Comparison of ENCODE assay signal across 19 cellular contexts in the genomic region with DNA sequence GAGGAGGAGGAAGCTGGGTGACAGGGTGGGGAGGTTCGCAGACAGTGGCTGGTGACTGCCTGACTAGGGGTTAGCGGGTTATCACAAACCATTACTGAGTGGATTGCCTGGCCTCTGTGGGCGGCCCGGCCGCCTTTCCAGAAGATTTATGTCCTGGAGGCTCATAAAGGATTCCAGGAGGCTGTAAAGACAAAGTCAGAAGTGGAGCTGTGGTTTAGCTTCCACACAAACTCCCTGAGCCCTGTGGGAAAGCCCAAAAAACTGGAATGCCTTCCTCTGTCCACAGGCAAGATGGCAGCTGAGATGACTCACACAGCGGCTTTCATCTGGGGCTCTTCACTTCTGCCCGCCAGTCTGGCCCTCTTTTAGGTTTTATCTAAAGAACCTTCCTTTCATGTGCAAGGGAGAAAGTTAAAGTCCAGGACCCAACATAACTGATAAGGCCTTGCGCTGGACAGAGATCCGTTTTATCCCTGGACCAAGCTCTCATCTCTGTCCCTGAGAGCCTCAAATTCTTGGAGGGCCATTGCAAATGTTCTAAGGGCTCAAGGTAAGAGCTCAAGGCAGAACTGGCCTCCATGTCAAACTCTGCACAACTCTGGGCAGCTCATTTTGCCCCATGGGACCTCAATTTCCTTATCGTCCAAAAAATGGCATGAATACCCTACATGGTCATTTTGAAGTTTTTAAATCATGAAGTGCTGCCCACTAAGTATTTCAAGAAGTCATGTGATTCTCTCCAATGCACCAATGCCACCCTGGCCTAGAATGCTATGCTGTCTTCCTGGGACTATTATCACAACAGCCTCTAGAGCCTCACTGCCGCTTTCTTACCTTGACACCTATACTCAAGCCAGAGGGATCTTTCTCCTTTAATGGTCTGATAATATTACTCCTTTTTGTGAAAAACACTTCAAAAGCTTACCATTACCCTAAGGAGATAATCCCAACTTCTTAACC.
DNase-seq lines count a peak whose midpoint lies in the region; TF ChIP-seq lines count a peak whose summit lies in the region.
"Had no signal": no experiment of that assay in that cellular context is flagged by ENCODE, and none has a peak within 500 bp of the region (broad histone marks: within the 10 kb centered on the region; RNA-seq: fewer than 3 reads in every experiment).

No MANE protein-coding gene starts in this region.

- H3K36me3 Mint-ChIP-seq in Caco-2 (ENCODE audit: insufficient read depth, unreplicated experiment): peaks cover 5% of the 10 kb centered on the region

- CTCF ChIA-PET in Caco-2 (lab: Charles Lee): no interaction called here

- no peak overlapping the region for H3K4me3 ChIP-seq in Caco-2 (ENCODE audit: low read depth, low read length)
- no peak overlapping the region for H3K4me3 ChIP-seq in fibroblast of villous mesenchyme (ENCODE audit: low read depth, low read length)
- H3K4me3 ChIP-seq in mesodermal cell (ENCODE audit: extremely low read depth, insufficient read depth, low read length, poor library complexity, severe bottlenecking): no peak overlapping the region
- H3K4me3 ChIP-seq in tibial nerve: no peak overlapping the region
- H3K4me3 ChIP-seq: SJCRH30 had no signal

- H3K4me1 Mint-ChIP-seq in Caco-2 (ENCODE audit: low read depth, unreplicated experiment): peaks cover 6% of the 10 kb centered on the region
- H3K4me1 Mint-ChIP-seq: CD4-positive, CD25-positive, alpha-beta regulatory T cell had no signal

- TF ChIP-seq CTCF in Caco-2 (IDR thresholded peaks at IDR 0.05; ENCODE audit: insufficient read depth in 1 of 2, low read depth in 1 of 2, low read length in 1 of 2, severe bottlenecking in 1 of 2, unreplicated experiment in 1 of 2) (no peak), fibroblast of villous mesenchyme (IDR thresholded peaks at IDR 0.05; ENCODE audit: insufficient read depth, low read depth, low read length) (no peak), tibial nerve (IDR thresholded peaks at IDR 0.05) (no peak)

- DNase-seq in Caco-2 (peak; percentile 20 to 72), NCI-H226 (peak; percentile 64), fibroblast of villous mesenchyme (ENCODE audit: low read depth) (peak; percentile 94), KBM-7 (no peak), tibial nerve (ENCODE audit: low spot score in 2 of 2) (no peak), DMS53 (lab: John Stamatoyannopoulos, UW) (no peak), DMS79 treated with DMSO at 0.1 percent for 48 hours (lab: John Stamatoyannopoulos, UW) (no peak)
- DNase-seq: CD4-positive, CD25-positive, alpha-beta regulatory T cell; DND-41; H7; NCI-H1436; NCI-H2029; NCI-H2171; NCI-H446 treated with DMSO at 0.1 percent for 48 hours; NCI-H774; SJCRH30 had no signal

- no peaks in the 10 kb centered on the region for H3K27me3 Mint-ChIP-seq in Caco-2 (ENCODE audit: insufficient read depth, unreplicated experiment)
- H3K27me3 Mint-ChIP-seq: CD4-positive, CD25-positive, alpha-beta regulatory T cell had no signal

- no peaks in the 10 kb centered on the region for H3K9me3 Mint-ChIP-seq in Caco-2 (ENCODE audit: unreplicated experiment)

- TF ChIP-seq POLR2A in tibial nerve (IDR thresholded peaks at IDR 0.05): no peak

- no peak for TF ChIP-seq EP300 in tibial nerve (IDR thresholded peaks at IDR 0.05)

- H3K27ac Mint-ChIP-seq in Caco-2 (ENCODE audit: unreplicated experiment): no peak overlapping the region
- H3K27ac Mint-ChIP-seq: CD4-positive, CD25-positive, alpha-beta regulatory T cell had no signal

- POLR2A ChIA-PET in Caco-2 (lab: Charles Lee): no interaction called here

- no TSS peak for BruUV-seq in Caco-2 (replicated peaks; lab: Mats Ljungman, UMichigan)

- intact Hi-C loops in Caco-2 (cut with micrococcal nuclease; ENCODE audit: unreplicated experiment): loop anchor here (5.0 kb wide), 1 partner anchor 135 kb away; no protein-coding TSS in a partner anchor

- H3K36me3 ChIP-seq in Caco-2 (ENCODE audit: control insufficient read depth, insufficient read depth, low read length): no peaks in the 10 kb centered on the region; the same call in 1 of the 2 replicates
- peaks cover 8% of the 10 kb centered on the region for H3K36me3 ChIP-seq in mesodermal cell (ENCODE audit: control insufficient read depth, insufficient read depth, low read length)
- peaks cover 0 to 38% (median 0%) of the 10 kb centered on the region in 3 donors for H3K36me3 ChIP-seq in tibial nerve
- H3K36me3 ChIP-seq: SJCRH30 had no signal

- H3K9me3 ChIP-seq in Caco-2: no peaks in the 10 kb centered on the region
- no peaks in the 10 kb centered on the region for H3K9me3 ChIP-seq in mesodermal cell (ENCODE audit: control insufficient read depth, low read length)
- no peaks in the 10 kb centered on the region for H3K9me3 ChIP-seq in tibial nerve

- WGBS in mesodermal cell (ENCODE audit: insufficient coverage in 2 of 2), 2 experiments: 87 to 90% methylated on average over 9 of the region's 11 CpGs
- 84 to 92% methylated on average over 10 of the region's 11 CpGs for whole genome bisulfite sequencing in tibial nerve, 2 donors

- peaks cover 11% of the 10 kb centered on the region; the same call in 1 of the 2 replicates for H3K4me1 ChIP-seq in Caco-2
- H3K4me1 ChIP-seq in mesodermal cell (ENCODE audit: control insufficient read depth, insufficient read depth, low read length, poor library complexity, severe bottlenecking): peaks cover 8% of the 10 kb centered on the region
- no peaks in the 10 kb centered on the region for H3K4me1 ChIP-seq in tibial nerve
- H3K4me1 ChIP-seq: SJCRH30 had no signal

- in situ Hi-C loops in KBM-7 (cut with MboI; ENCODE audit: low pct_unique_long_range_greater_than_20kb, low sequenced_read_pairs): no loop called here

- no peak overlapping the region for H3K4me3 Mint-ChIP-seq in Caco-2 (ENCODE audit: unreplicated experiment)
- H3K4me3 Mint-ChIP-seq: CD4-positive, CD25-positive, alpha-beta regulatory T cell had no signal

- no peaks in the 10 kb centered on the region for H3K27me3 ChIP-seq in Caco-2 (replicated peaks; ENCODE audit: control insufficient read depth, insufficient read depth, low read length)
- no peaks in the 10 kb centered on the region for H3K27me3 ChIP-seq in tibial nerve
- H3K27me3 ChIP-seq: SJCRH30 had no signal

- H3K27ac ChIP-seq in mesodermal cell (ENCODE audit: low read depth, low read length, severe bottlenecking): peak overlapping the region; percentile 73
- no peak overlapping the region for H3K27ac ChIP-seq in tibial nerve
- H3K27ac ChIP-seq: HL-60, RWPE1, SJCRH30 had no signal

Comparison
In these comparisons a context has a peak if more than half of its experiments do, and no peak if none do; other contexts are left out.
1. DNase-seq: peak in Caco-2 (2 of 2), NCI-H226 (single experiment) and fibroblast of villous mesenchyme (single experiment); none in KBM-7 (single experiment), tibial nerve (0 of 2), DMS53 (single experiment) and DMS79 treated with DMSO at 0.1 percent for 48 hours (single experiment).